ENCODE assay signal across 11 cellular contexts in genomic region chr1:205351984-205352713, GRCh38. TPM values are rescaled to one million over a fixed set of nuclear protein-coding genes. Genes with fewer than 3 reads are reported as not detected.
DNase-seq lines count a peak whose midpoint lies in the region; ATAC-seq, FAIRE-seq and TF ChIP-seq lines count a peak whose summit lies in the region.
"Had no signal": no experiment of that assay in that cellular context is flagged by ENCODE, and none has a peak within 500 bp of the region (broad histone marks: within the 10 kb centered on the region; RNA-seq: fewer than 3 reads in every experiment).

No MANE protein-coding gene starts in this region.

- H3K23me2 ChIP-seq in H1 (ENCODE audit: low read depth, low read length), result no peaks in the 10 kb centered on the region

- DNase-seq in NCI-H446 treated with DMSO at 0.1 percent for 48 hours (lab: John Stamatoyannopoulos, UW) (peak; percentile 96), H1 (ENCODE audit: low read depth in 1 of 2, low spot score in 2 of 2) (peak in 1 of 2 experiments; percentile 67), progenitor cell of endocrine pancreas (ENCODE audit: low spot score, unreplicated experiment) (no peak), endothelial cell (ENCODE audit: low spot score) (no peak), kidney glomerular epithelial cell (lab: John Stamatoyannopoulos, UW) (no peak)
- DNase-seq: KBM-7; naive thymus-derived CD8-positive, alpha-beta T cell had no signal

- no peak overlapping the region for H3K4me3 ChIP-seq in HUES48 (ENCODE audit: low read depth, low read length)
- H3K4me3 ChIP-seq in H1 (ENCODE audit: extremely low read depth in 1 of 4, insufficient read depth in 2 of 4, low read depth in 3 of 4, low read length in 4 of 4), result no peak overlapping the region

- peak overlapping the region; percentile 65; the same call in 1 of the 2 replicates for H2AFZ ChIP-seq in H1 (ENCODE audit: low read length)

- peak overlapping the region; percentile 95; the same call in 1 of the 2 replicates for H2BK12ac ChIP-seq in H1 (ENCODE audit: low read depth, low read length)

- TF ChIP-seq CTCF in H1 (IDR thresholded peaks at IDR 0.05; ENCODE audit: control extremely low read depth in 1 of 3, insufficient read depth in 1 of 3, low read depth in 1 of 3, low read length in 3 of 3), result peak in 1 of 3 experiments; percentile 22; a peak in 1 of 4 replicates
- TF ChIP-seq CTCF in progenitor cell of endocrine pancreas (IDR thresholded peaks at IDR 0.05; ENCODE audit: unreplicated experiment), result no peak
- TF ChIP-seq CTCF in endothelial cell (IDR thresholded peaks at IDR 0.05; ENCODE audit: unreplicated experiment), result no peak

- H3K36me3 Mint-ChIP-seq in progenitor cell of endocrine pancreas (ENCODE audit: insufficient read depth) (no peaks in the 10 kb centered on the region), endothelial cell (ENCODE audit: low read depth, unreplicated experiment) (no peaks in the 10 kb centered on the region)
- H3K36me3 Mint-ChIP-seq: naive thymus-derived CD8-positive, alpha-beta T cell had no signal

- H3K4me1 Mint-ChIP-seq in progenitor cell of endocrine pancreas (ENCODE audit: low read depth) (peaks cover 3% of the 10 kb centered on the region), endothelial cell (ENCODE audit: unreplicated experiment) (peaks cover 43% of the 10 kb centered on the region)

- TF ChIP-seq RAD21 in H1 (IDR thresholded peaks at IDR 0.05 in 1 of 2, conservative IDR thresholded peaks at IDR 0.05 in 1 of 2; ENCODE audit: low read depth in 2 of 2, low read length in 2 of 2), result peak in 1 of 2 experiments; percentile 42; a peak in 2 of 4 replicates

- TF ChIP-seq POLR2A in H1 (IDR thresholded peaks at IDR 0.05; ENCODE audit: control extremely low read depth in 1 of 2, low read depth in 2 of 2, low read length in 2 of 2), result no peak

- no peaks in the 10 kb centered on the region for H3K27me3 ChIP-seq in HUES48 (ENCODE audit: control insufficient read depth, insufficient read depth, low read length)
- H3K27me3 ChIP-seq in H1 (replicated peaks in 1 of 4; ENCODE audit: control insufficient read depth in 3 of 4, extremely low read depth in 1 of 4, insufficient read depth in 3 of 4, low read length in 3 of 4), result no peaks in the 10 kb centered on the region; a peak in 1 of 7 replicates

- H3K9me3 Mint-ChIP-seq in progenitor cell of endocrine pancreas (ENCODE audit: low read depth) (no peaks in the 10 kb centered on the region), endothelial cell (ENCODE audit: unreplicated experiment) (no peaks in the 10 kb centered on the region)
- H3K9me3 Mint-ChIP-seq: naive thymus-derived CD8-positive, alpha-beta T cell; T-helper 2 cell treated with Interferon-gamma antibody and Interleukin-4, amounts not matched to agents 5 μg/mL and 100 μg/mL, for 36 hours had no signal

- peak overlapping the region; percentile 57 for H3K18ac ChIP-seq in H1 (ENCODE audit: extremely low read depth, low read length)

- peak overlapping the region; percentile 49; the same call in 1 of the 2 replicates for H2BK20ac ChIP-seq in H1 (ENCODE audit: low read length)

- H4K20me1 ChIP-seq in H1 (replicated peaks in 1 of 2; ENCODE audit: control insufficient read depth in 1 of 2, insufficient read depth in 2 of 2, low read length in 2 of 2), result no peaks in the 10 kb centered on the region

- H4K8ac ChIP-seq in H1 (ENCODE audit: extremely low read depth, insufficient read depth, low read length), result peak overlapping the region; percentile 66; the same call in 1 of the 2 replicates

- no peak overlapping the region for H3K23ac ChIP-seq in H1 (ENCODE audit: insufficient read length)

- H3K4ac ChIP-seq in H1 (replicated peaks; ENCODE audit: insufficient read length, low read depth, low read length), result peak overlapping the region; percentile 4

- ATAC-seq in HG02938 (IDR thresholded peaks at IDR 0.05; ENCODE audit: unreplicated experiment) (no peak), GM21529 (IDR thresholded peaks at IDR 0.05; ENCODE audit: unreplicated experiment) (no peak)
- ATAC-seq: naive thymus-derived CD8-positive, alpha-beta T cell had no signal

- POLR2A ChIA-PET in H1 (lab: Charles Lee; ENCODE audit: partially characterized antibody), result interaction anchor here (1.1 to 1.2 kb wide), 2 partner anchors 79 to 98 kb away, joined by 3 read pairs; no protein-coding TSS in a partner anchor

- no peak for FAIRE-seq in H1 (lab: Jason Lieb, UNC)

- H4K5ac ChIP-seq in H1 (ENCODE audit: insufficient read length, low read depth, low read length), result no peak overlapping the region

- no peak overlapping the region; the same call in 1 of the 2 replicates for H2BK15ac ChIP-seq in H1 (ENCODE audit: low read length)

- 70% methylated on average over 11 of the region's 11 CpGs; no CpG with 5 or more reads in 1 of the 2 experiments for WGBS in H1 (ENCODE audit: extremely low coverage in 1 of 2, insufficient coverage in 1 of 2, insufficient read length in 1 of 2, insufficient replicate concordance in 2 of 2, low coverage in 1 of 2, low lambda C conversion rate in 2 of 2, missing lambda C conversion rate in 1 of 2), 2 experiments

- H3K9ac ChIP-seq in HUES48 (ENCODE audit: low read depth, low read length) (no peak overlapping the region), H1 (replicated peaks in 1 of 4; ENCODE audit: extremely low read depth in 1 of 4, low read depth in 3 of 4, low read length in 3 of 4) (0 out of 7 replicates have a peak overlapping the region, but pooled peaks of 1 of the 4 experiments have one; percentile 2)

- H2AK5ac ChIP-seq in H1 (ENCODE audit: low read depth, low read length), result no peak overlapping the region

- no peak overlapping the region for H3K4me3 Mint-ChIP-seq in progenitor cell of endocrine pancreas (ENCODE audit: low read depth)
- no peak overlapping the region for H3K4me3 Mint-ChIP-seq in endothelial cell (ENCODE audit: unreplicated experiment)
- H3K4me3 Mint-ChIP-seq: naive thymus-derived CD8-positive, alpha-beta T cell; T-helper 2 cell treated with Interferon-gamma antibody and Interleukin-4, amounts not matched to agents 5 μg/mL and 100 μg/mL, for 36 hours had no signal

- CTCF ChIA-PET in H1 (lab: Charles Lee; ENCODE audit: partially characterized antibody), result interaction anchor here (0.9 to 67.1 kb wide), 17 partner anchors 7 to 172 kb away, joined by 3 to 2424 read pairs (median 18); no protein-coding TSS in a partner anchor

- H3K79me1 ChIP-seq in H1 (ENCODE audit: low read depth, low read length), result no peaks in the 10 kb centered on the region

- H2BK5ac ChIP-seq in H1 (ENCODE audit: low read depth, low read length), result peak overlapping the region; percentile 18; the same call in 1 of the 2 replicates

- H3K27ac Mint-ChIP-seq in progenitor cell of endocrine pancreas (peak overlapping the region; percentile 57), endothelial cell (ENCODE audit: unreplicated experiment) (no peak overlapping the region)
- H3K27ac Mint-ChIP-seq: naive thymus-derived CD8-positive, alpha-beta T cell; T-helper 2 cell treated with Interferon-gamma antibody and Interleukin-4, amounts not matched to agents 5 μg/mL and 100 μg/mL, for 36 hours had no signal

- peak overlapping the region; percentile 2 for H2BK120ac ChIP-seq in H1 (replicated peaks; ENCODE audit: low read depth, low read length)

- peak overlapping the region in 1 of 2 experiments; percentile 11; a peak in 1 of 4 replicates for H3K4me2 ChIP-seq in H1 (ENCODE audit: insufficient read depth in 1 of 2, low read depth in 2 of 2, low read length in 2 of 2)

- no peaks in the 10 kb centered on the region for H3K79me2 ChIP-seq in H1 (ENCODE audit: control insufficient read depth in 1 of 2, insufficient read depth in 2 of 2, low read length in 2 of 2)

- H3K4me1 ChIP-seq in HUES48 (ENCODE audit: control insufficient read depth, insufficient read depth, low read length) (peaks cover 70% of the 10 kb centered on the region), H1 (replicated peaks in 1 of 4; ENCODE audit: control insufficient read depth in 3 of 4, insufficient read depth in 4 of 4, low read length in 3 of 4) (peaks cover 25 to 53% (median 35%) of the 10 kb centered on the region in 4 experiments)

- H3K27me3 Mint-ChIP-seq in progenitor cell of endocrine pancreas, result peaks cover 73% of the 10 kb centered on the region
- H3K27me3 Mint-ChIP-seq in endothelial cell (ENCODE audit: unreplicated experiment), result peaks cover 4% of the 10 kb centered on the region

- H3K9me3 ChIP-seq in HUES48 (ENCODE audit: control insufficient read depth, insufficient read depth, low read length), result no peaks in the 10 kb centered on the region
- no peaks in the 10 kb centered on the region for H3K9me3 ChIP-seq in H1 (ENCODE audit: insufficient read depth in 2 of 2, low read depth in 1 of 2, low read length in 1 of 2)

- no peak overlapping the region for H3K56ac ChIP-seq in H1 (replicated peaks; ENCODE audit: insufficient read length, low read depth, low read length)

- no peak overlapping the region for H3K14ac ChIP-seq in H1 (ENCODE audit: insufficient read length)

- no peak for TF ChIP-seq EP300 in H1 (IDR thresholded peaks at IDR 0.05; ENCODE audit: borderline replicate concordance in 1 of 2, low read depth in 2 of 2, low read length in 2 of 2)

- H3K36me3 ChIP-seq in HUES48 (ENCODE audit: control insufficient read depth, insufficient read depth, low read length), result no peaks in the 10 kb centered on the region
- H3K36me3 ChIP-seq in H1 (ENCODE audit: control insufficient read depth in 2 of 4, insufficient read depth in 4 of 4, low read length in 3 of 4), result no peaks in the 10 kb centered on the region

- H4K91ac ChIP-seq in H1 (replicated peaks; ENCODE audit: insufficient read length, low read length), result peak overlapping the region; percentile 18

- H3K27ac ChIP-seq in HUES48 (ENCODE audit: low read depth, low read length) (peak overlapping the region; percentile 12), H1 (ENCODE audit: low read depth, low read length) (no peak overlapping the region)

RNA-seq across cellular contexts. Expression of gene KLHDC8A, which starts 4.6 kb away (rescaled TPM):
- 2.5 and 3.4 TPM in 2 replicates for total RNA-seq in H1 (2021; fragmentation: NEBNext Ultra II Directional; extraction: Animal tissue kit (Norgen Biotek cat#: 25700))
- 1.9 and 2.5 TPM in 2 replicates for polyA plus RNA-seq in H1 (2011; rRNA removed)
- polyA plus RNA-seq in H1 (2011; cell fraction: cytosol; rRNA removed), result 2.4 TPM
- polyA plus RNA-seq in H1 (2011; cell fraction: nucleus; rRNA removed), result 2.4 TPM
- polyA plus RNA-seq in H1 (2012, experiment 1 of 2), result 0.83 to 2.1 TPM (median 1.5 TPM) in 4 replicates
- polyA plus RNA-seq in H1 (2012, experiment 2 of 2), result 1.4 TPM
- 3.5 TPM for polyA plus RNA-seq in H1 (2013, experiment 1 of 2)
- polyA plus RNA-seq in H1 (2013, experiment 2 of 2), result 3.8 TPM
- 2.5 and 4.2 TPM in 2 replicates for polyA minus RNA-seq in H1 (2011; rRNA and poly(A)+ RNA removed)
- polyA minus RNA-seq in H1 (2011; cell fraction: cytosol; rRNA and poly(A)+ RNA removed), result 1.4 TPM
- polyA minus RNA-seq in H1 (2011; cell fraction: nucleus; rRNA and poly(A)+ RNA removed), result 1.00 TPM
- total RNA-seq in progenitor cell of endocrine pancreas (0.18 and 0.36 TPM in 2 replicates), endothelial cell (ENCODE audit: unreplicated experiment) (1.5 TPM)
- total RNA-seq: naive thymus-derived CD8-positive, alpha-beta T cell had no signal
- polyA plus RNA-seq: naive thymus-derived CD8-positive, alpha-beta T cell had no signal

RNA-seq across cellular contexts. Expression of gene NUAK2, which starts 30.6 kb away (rescaled TPM):
- total RNA-seq in H1 (2021; fragmentation: NEBNext Ultra II Directional; extraction: Animal tissue kit (Norgen Biotek cat#: 25700)), result 12.7 and 12.9 TPM in 2 replicates
- polyA plus RNA-seq in H1 (2011; rRNA removed), result 9.4 and 14.5 TPM in 2 replicates
- 8.0 TPM for polyA plus RNA-seq in H1 (2011; cell fraction: cytosol; rRNA removed)
- polyA plus RNA-seq in H1 (2011; cell fraction: nucleus; rRNA removed), result 13.3 TPM
- polyA plus RNA-seq in H1 (2012, experiment 1 of 2), result 13.2 to 13.7 TPM (median 13.5 TPM) in 4 replicates
- 12.2 TPM for polyA plus RNA-seq in H1 (2012, experiment 2 of 2)
- polyA plus RNA-seq in H1 (2013, experiment 1 of 2), result 5.4 TPM
- 5.1 TPM for polyA plus RNA-seq in H1 (2013, experiment 2 of 2)
- polyA minus RNA-seq in H1 (2011; rRNA and poly(A)+ RNA removed), result 12.4 and 13.8 TPM in 2 replicates
- polyA minus RNA-seq in H1 (2011; cell fraction: cytosol; rRNA and poly(A)+ RNA removed), result 15.0 TPM
- 13.2 TPM for polyA minus RNA-seq in H1 (2011; cell fraction: nucleus; rRNA and poly(A)+ RNA removed)
- total RNA-seq in progenitor cell of endocrine pancreas (4.5 and 5.6 TPM in 2 replicates), endothelial cell (ENCODE audit: unreplicated experiment) (3.6 TPM)
